Comparison of ENCODE assay signal across 8 cellular contexts in the genomic region with DNA sequence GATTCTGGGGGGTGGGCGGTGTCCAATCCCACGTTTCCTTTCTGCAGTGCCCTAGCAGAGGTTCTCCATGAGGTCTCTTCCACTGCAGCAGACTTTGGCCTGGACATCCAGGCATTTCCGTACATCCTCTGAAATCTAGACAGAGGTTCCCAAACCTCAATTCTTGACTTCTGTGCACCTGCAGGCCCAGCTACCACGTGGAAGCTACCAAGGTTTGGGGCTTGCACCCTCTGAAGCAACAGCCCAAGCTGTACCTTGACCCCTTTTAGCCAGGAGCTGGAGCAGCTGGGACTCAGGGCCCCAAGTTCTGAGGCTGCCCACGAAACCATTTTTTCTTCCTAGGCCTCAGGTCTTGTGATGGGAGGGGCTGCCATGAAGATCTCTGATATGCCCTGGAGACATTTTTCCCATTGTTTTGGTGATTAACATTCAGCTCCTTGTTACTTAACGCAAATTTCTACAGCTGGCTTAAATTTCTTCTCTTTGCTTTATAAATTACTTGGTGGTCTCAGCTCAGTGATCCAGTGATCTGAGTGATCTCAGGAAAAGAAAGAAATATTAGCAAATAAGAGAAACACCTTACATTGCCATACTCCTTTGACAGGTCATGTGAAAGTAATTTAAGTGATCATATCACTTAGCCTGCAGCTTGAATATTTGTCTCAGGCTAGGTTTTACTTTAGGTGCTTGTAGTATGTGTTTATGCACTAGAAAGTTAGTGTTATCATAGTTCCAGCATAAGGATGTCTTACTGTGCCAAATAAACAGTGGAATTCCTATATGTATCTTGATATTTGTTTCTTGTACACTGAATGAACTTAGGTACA. TPM values are rescaled to one million over a fixed set of nuclear protein-coding genes. Genes with fewer than 3 reads are reported as not detected.
A peak's percentile ranks its signal among the peaks of the same experiment; 100 is the strongest.
DNase-seq lines count a peak whose midpoint lies in the region; ATAC-seq and TF ChIP-seq lines count a peak whose summit lies in the region.
"Had no signal": no experiment of that assay in that cellular context is flagged by ENCODE, and none has a peak within 500 bp of the region (broad histone marks: within the 10 kb centered on the region; RNA-seq: fewer than 3 reads in every experiment).

No MANE protein-coding gene starts in this region.

- H3K36me3 ChIP-seq in Caco-2 (ENCODE audit: control insufficient read depth, insufficient read depth, low read length): no peaks in the 10 kb centered on the region

- BruUV-seq in Caco-2 (replicated peaks; lab: Mats Ljungman, UMichigan): no TSS peak

- H3K4me1 ChIP-seq in Caco-2: peaks cover 34% of the 10 kb centered on the region

- H3K27me3 Mint-ChIP-seq in Caco-2 (ENCODE audit: insufficient read depth, unreplicated experiment): no peaks in the 10 kb centered on the region
- H3K27me3 Mint-ChIP-seq in T-helper 17 cell: no peaks in the 10 kb centered on the region
- no peaks in the 10 kb centered on the region for H3K27me3 Mint-ChIP-seq in natural killer cell treated with Interleukin-12 subunit alpha and Interleukin-12 subunit beta and Interleukin-15 and Interleukin-18, amount 100 ng/mL, for 72 hours
- H3K27me3 Mint-ChIP-seq in activated CD8-positive, alpha-beta T cell treated with anti-CD3 and anti-CD28 coated beads, Interleukin-2, amount 10 ng/mL, durations not matched to agents 7 days and 5 days (ENCODE audit: low read depth): no peaks in the 10 kb centered on the region

- H3K4me3 Mint-ChIP-seq in Caco-2 (ENCODE audit: unreplicated experiment): peak overlapping the region; percentile 34
- H3K4me3 Mint-ChIP-seq in T-helper 17 cell: no peak overlapping the region
- peak overlapping the region; percentile 3 for H3K4me3 Mint-ChIP-seq in natural killer cell treated with Interleukin-12 subunit alpha and Interleukin-12 subunit beta and Interleukin-15 and Interleukin-18, amount 100 ng/mL, for 72 hours
- H3K4me3 Mint-ChIP-seq in activated CD8-positive, alpha-beta T cell treated with anti-CD3 and anti-CD28 coated beads, Interleukin-2, amount 10 ng/mL, durations not matched to agents 7 days and 5 days: no peak overlapping the region

- peak in 1 of 2 experiments; percentile 40 for DNase-seq in Caco-2
- no peak for DNase-seq in T-helper 17 cell
- DNase-seq in natural killer cell treated with Interleukin-12 subunit alpha and Interleukin-12 subunit beta and Interleukin-15 and Interleukin-18, amount 100 ng/mL, for 72 hours (ENCODE audit: low spot score): no peak
- no peak for DNase-seq in SIG-M5 (lab: John Stamatoyannopoulos, UW)
- no peak for DNase-seq in LoVo (ENCODE audit: low spot score)
- DNase-seq in activated CD8-positive, alpha-beta T cell treated with anti-CD3 and anti-CD28 coated beads, Interleukin-2, amount 10 ng/mL, durations not matched to agents 7 days and 5 days: no peak
- DNase-seq: activated CD4-positive, alpha-beta T cell treated with anti-CD3 and anti-CD28 coated beads for 48 hours had no signal

- no peak for TF ChIP-seq CTCF in Caco-2 (IDR thresholded peaks at IDR 0.05; ENCODE audit: insufficient read depth in 1 of 2, low read depth in 1 of 2, low read length in 1 of 2, severe bottlenecking in 1 of 2, unreplicated experiment in 1 of 2)

- H3K4me1 Mint-ChIP-seq in Caco-2 (ENCODE audit: low read depth, unreplicated experiment): peaks cover 41% of the 10 kb centered on the region
- H3K4me1 Mint-ChIP-seq in T-helper 17 cell: peaks cover 45% of the 10 kb centered on the region
- peaks cover 42 to 43% of the 10 kb centered on the region in 2 donors for H3K4me1 Mint-ChIP-seq in natural killer cell treated with Interleukin-12 subunit alpha and Interleukin-12 subunit beta and Interleukin-15 and Interleukin-18, amount 100 ng/mL, for 72 hours (ENCODE audit: low read depth in 2 of 2)
- H3K4me1 Mint-ChIP-seq in activated CD8-positive, alpha-beta T cell treated with anti-CD3 and anti-CD28 coated beads, Interleukin-2, amount 10 ng/mL, durations not matched to agents 7 days and 5 days (ENCODE audit: low read depth): peaks cover 41% of the 10 kb centered on the region

- no peak overlapping the region for H3K4me3 ChIP-seq in Caco-2 (ENCODE audit: low read depth, low read length)

- H3K9me3 Mint-ChIP-seq in Caco-2 (ENCODE audit: unreplicated experiment): no peaks in the 10 kb centered on the region
- no peaks in the 10 kb centered on the region for H3K9me3 Mint-ChIP-seq in natural killer cell treated with Interleukin-12 subunit alpha and Interleukin-12 subunit beta and Interleukin-15 and Interleukin-18, amount 100 ng/mL, for 72 hours
- no peaks in the 10 kb centered on the region for H3K9me3 Mint-ChIP-seq in activated CD8-positive, alpha-beta T cell treated with anti-CD3 and anti-CD28 coated beads, Interleukin-2, amount 10 ng/mL, durations not matched to agents 7 days and 5 days (ENCODE audit: insufficient read depth)

- intact Hi-C loops in Caco-2 (cut with micrococcal nuclease; ENCODE audit: unreplicated experiment): loop anchor here (10.0 kb wide), 1 partner anchor 156 kb away; no protein-coding TSS in a partner anchor

- H3K9me3 ChIP-seq in Caco-2 (no peaks in the 10 kb centered on the region), T-helper 17 cell (ENCODE audit: control insufficient read depth, low read length, poor library complexity, severe bottlenecking) (no peaks in the 10 kb centered on the region)

- peak overlapping the region; percentile 80 for H3K27ac Mint-ChIP-seq in Caco-2 (ENCODE audit: unreplicated experiment)
- H3K27ac Mint-ChIP-seq in T-helper 17 cell: peak overlapping the region; percentile 24
- H3K27ac Mint-ChIP-seq in natural killer cell treated with Interleukin-12 subunit alpha and Interleukin-12 subunit beta and Interleukin-15 and Interleukin-18, amount 100 ng/mL, for 72 hours: peak overlapping the region in 1 of 2 donors; percentile 13
- H3K27ac Mint-ChIP-seq in activated CD8-positive, alpha-beta T cell treated with anti-CD3 and anti-CD28 coated beads, Interleukin-2, amount 10 ng/mL, durations not matched to agents 7 days and 5 days: no peak overlapping the region

- POLR2A ChIA-PET in Caco-2 (lab: Charles Lee): no interaction called here
- POLR2A ChIA-PET in activated CD8-positive, alpha-beta T cell treated with anti-CD3 and anti-CD28 coated beads, Interleukin-2, amount 10 ng/mL, durations not matched to agents 7 days and 5 days (lab: Charles Lee): interaction anchor here (4.3 kb wide), 1 partner anchor 7 kb away, joined by 23 read pairs; a partner anchor contains a TSS

- H3K36me3 Mint-ChIP-seq in Caco-2 (ENCODE audit: insufficient read depth, unreplicated experiment) (peaks cover 31% of the 10 kb centered on the region), T-helper 17 cell (ENCODE audit: low read depth) (peaks cover 4% of the 10 kb centered on the region)
- no peaks in the 10 kb centered on the region for H3K36me3 Mint-ChIP-seq in natural killer cell treated with Interleukin-12 subunit alpha and Interleukin-12 subunit beta and Interleukin-15 and Interleukin-18, amount 100 ng/mL, for 72 hours
- H3K36me3 Mint-ChIP-seq in activated CD8-positive, alpha-beta T cell treated with anti-CD3 and anti-CD28 coated beads, Interleukin-2, amount 10 ng/mL, durations not matched to agents 7 days and 5 days (ENCODE audit: low read depth): peaks cover 7% of the 10 kb centered on the region

- no peaks in the 10 kb centered on the region for H3K27me3 ChIP-seq in Caco-2 (replicated peaks; ENCODE audit: control insufficient read depth, insufficient read depth, low read length)
- H3K27me3 ChIP-seq: foreskin keratinocyte had no signal

- no peak for ATAC-seq in T-helper 17 cell
- no peak for ATAC-seq in natural killer cell treated with Interleukin-12 subunit alpha and Interleukin-12 subunit beta and Interleukin-15 and Interleukin-18, amount 100 ng/mL, for 72 hours
- ATAC-seq in activated CD8-positive, alpha-beta T cell treated with anti-CD3 and anti-CD28 coated beads, Interleukin-2, amount 10 ng/mL, durations not matched to agents 7 days and 5 days: no peak

- CTCF ChIA-PET in Caco-2 (lab: Charles Lee): no interaction called here
- CTCF ChIA-PET in activated CD8-positive, alpha-beta T cell treated with anti-CD3 and anti-CD28 coated beads, Interleukin-2, amount 10 ng/mL, durations not matched to agents 7 days and 5 days (lab: Charles Lee): interaction anchor here (1.0 kb wide), 1 partner anchor 153 kb away, joined by 3 read pairs; no protein-coding TSS in a partner anchor

RNA-seq across cellular contexts. Expression of a gene that starts 3.0 kb away (rescaled TPM):
- total RNA-seq in Caco-2 (2022) (92.2 and 97.5 TPM in 2 replicates), T-helper 17 cell (10 to 100 TPM; 52.6 to 80.7 TPM)
- 10 to 100 TPM; 59.2 to 72.6 TPM for total RNA-seq in natural killer cell treated with Interleukin-12 subunit alpha and Interleukin-12 subunit beta and Interleukin-15 and Interleukin-18, amount 100 ng/mL, for 72 hours
- 10 to 100 TPM; 49.0 to 54.2 TPM for total RNA-seq in activated CD8-positive, alpha-beta T cell treated with anti-CD3 and anti-CD28 coated beads, Interleukin-2, amount 10 ng/mL, durations not matched to agents 7 days and 5 days

RNA-seq across cellular contexts. Expression of a gene that starts 7.5 kb away (rescaled TPM):
- total RNA-seq in Caco-2 (2022) (47.8 and 51.4 TPM in 2 replicates), T-helper 17 cell (10 to 100 TPM; 29.7 to 39.8 TPM)
- 10 to 100 TPM; 53.5 to 55.9 TPM for total RNA-seq in natural killer cell treated with Interleukin-12 subunit alpha and Interleukin-12 subunit beta and Interleukin-15 and Interleukin-18, amount 100 ng/mL, for 72 hours
- total RNA-seq in activated CD8-positive, alpha-beta T cell treated with anti-CD3 and anti-CD28 coated beads, Interleukin-2, amount 10 ng/mL, durations not matched to agents 7 days and 5 days: 10 to 100 TPM; 42.2 to 43.3 TPM

RNA-seq across cellular contexts. Expression of a gene that starts 50.2 kb away (rescaled TPM):
- total RNA-seq in Caco-2 (2022) (19.3 and 28.8 TPM in 2 replicates), T-helper 17 cell (10 to 100 TPM; 23.8 to 28.0 TPM)
- 10 to 100 TPM; 25.4 to 41.3 TPM for total RNA-seq in natural killer cell treated with Interleukin-12 subunit alpha and Interleukin-12 subunit beta and Interleukin-15 and Interleukin-18, amount 100 ng/mL, for 72 hours
- total RNA-seq in activated CD8-positive, alpha-beta T cell treated with anti-CD3 and anti-CD28 coated beads, Interleukin-2, amount 10 ng/mL, durations not matched to agents 7 days and 5 days: 10 to 100 TPM; 28.2 to 30.4 TPM

RNA-seq across cellular contexts. Expression of a gene that starts 50.2 kb away (rescaled TPM):
- total RNA-seq in Caco-2 (2022) (35.7 and 36.9 TPM in 2 replicates), T-helper 17 cell (10 to 100 TPM; 18.5 to 22.2 TPM)
- 10 to 100 TPM; 29.4 to 36.4 TPM for total RNA-seq in natural killer cell treated with Interleukin-12 subunit alpha and Interleukin-12 subunit beta and Interleukin-15 and Interleukin-18, amount 100 ng/mL, for 72 hours
- total RNA-seq in activated CD8-positive, alpha-beta T cell treated with anti-CD3 and anti-CD28 coated beads, Interleukin-2, amount 10 ng/mL, durations not matched to agents 7 days and 5 days: 10 to 100 TPM; 42.2 to 44.7 TPM

Comparison
In these comparisons a context has a peak if more than half of its experiments do, and no peak if none do; other contexts are left out.
1. H3K4me3 Mint-ChIP-seq: peak in Caco-2 (single experiment) and natural killer cell treated with Interleukin-12 subunit alpha and Interleukin-12 subunit beta and Interleukin-15 and Interleukin-18, amount 100 ng/mL, for 72 hours (single experiment); none in T-helper 17 cell (single experiment) and activated CD8-positive, alpha-beta T cell treated with anti-CD3 and anti-CD28 coated beads, Interleukin-2, amount 10 ng/mL, durations not matched to agents 7 days and 5 days (single experiment).